In the genomic region with DNA sequence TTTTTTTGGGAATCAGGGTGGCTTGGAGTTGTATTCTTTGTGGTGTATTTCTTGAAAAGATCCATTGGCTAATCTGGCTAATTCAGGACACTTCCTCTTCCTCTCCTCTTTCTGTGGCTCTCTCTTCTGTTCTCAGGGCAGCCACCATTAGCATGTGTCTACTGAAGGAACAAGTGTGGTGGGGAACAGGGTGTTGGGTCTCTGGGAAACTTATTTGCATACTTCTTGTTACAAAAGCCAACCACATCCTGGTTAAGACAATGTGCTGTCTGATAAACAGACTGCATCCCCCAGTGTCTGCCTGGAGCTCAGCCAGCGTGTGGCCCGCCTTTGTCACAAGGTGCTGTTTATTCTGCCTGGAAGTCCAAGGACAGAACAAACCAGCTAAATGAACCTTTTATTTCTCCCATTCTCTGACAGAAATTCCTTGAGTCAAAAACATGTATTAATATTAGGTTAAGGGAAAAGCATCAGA, we compare ENCODE assay signal across 8 cellular contexts.
DNase-seq lines count a peak whose midpoint lies in the region; ATAC-seq and TF ChIP-seq lines count a peak whose summit lies in the region.

No MANE protein-coding gene starts in this region.

- BruUV-seq in mammary epithelial cell (replicated peaks; lab: Mats Ljungman, UMichigan) = no TSS peak

- peak overlapping the region; percentile 7 for H3K4me3 Mint-ChIP-seq in T-helper 17 cell

- H4K20me1 ChIP-seq in mammary epithelial cell (ENCODE audit: insufficient read depth, low read length) = no peaks in the 10 kb centered on the region

- H3K79me2 ChIP-seq in mammary epithelial cell (ENCODE audit: insufficient read depth, low read length) = no peaks in the 10 kb centered on the region

- WGBS in mammary epithelial cell (ENCODE audit: low coverage, missing lambda C conversion rate) = 5% methylated on average over 2 of the region's 2 CpGs

- peak overlapping the region; percentile 56 for H3K27ac Mint-ChIP-seq in T-helper 17 cell

- no peaks in the 10 kb centered on the region for H3K27me3 ChIP-seq in mammary epithelial cell (ENCODE audit: insufficient read depth, low read length)

- intact Hi-C loops in mammary epithelial cell (cut with micrococcal nuclease) = no loop called here

- H3K9me3 ChIP-seq in T-helper 17 cell (ENCODE audit: control insufficient read depth, low read length, poor library complexity, severe bottlenecking) = no peaks in the 10 kb centered on the region
- no peaks in the 10 kb centered on the region for H3K9me3 ChIP-seq in mammary epithelial cell (replicated peaks; ENCODE audit: insufficient read depth, low read length)

- CTCF ChIA-PET in mammary epithelial cell (lab: Charles Lee; ENCODE audit: low non-redundant PET) = no interaction called here

- in situ Hi-C loops in mammary epithelial cell (cut with MboI; ENCODE audit: low sequenced_read_pairs in 2 of 2) = no loop called here

- H3K36me3 Mint-ChIP-seq in T-helper 17 cell (ENCODE audit: low read depth) = no peaks in the 10 kb centered on the region

- no peak overlapping the region for H3K4me3 ChIP-seq in mammary epithelial cell (replicated peaks in 1 of 3; ENCODE audit: insufficient read depth in 1 of 3, low read depth in 2 of 3, low read length in 3 of 3)

- H2AFZ ChIP-seq in mammary epithelial cell (ENCODE audit: low read depth, low read length) = peak overlapping the region; percentile 85

- dilution Hi-C loops in mammary epithelial cell (cut with HindIII; ENCODE audit: low sequenced_read_pairs) = no loop called here

- no peaks in the 10 kb centered on the region for H3K27me3 Mint-ChIP-seq in T-helper 17 cell

- no peak overlapping the region for H3K27ac ChIP-seq in mammary epithelial cell (ENCODE audit: insufficient read depth, low read depth, low read length)

- peaks cover 20% of the 10 kb centered on the region for H3K4me1 Mint-ChIP-seq in T-helper 17 cell

- ATAC-seq in GM19468 (IDR thresholded peaks at IDR 0.05; ENCODE audit: extremely low read depth, unreplicated experiment) = peak; percentile 100
- ATAC-seq in HG03575 (IDR thresholded peaks at IDR 0.05; ENCODE audit: extremely low read depth, insufficient number of reproducible peaks, low FRiP score, unreplicated experiment) = peak; percentile 100
- peak; percentile 98 for ATAC-seq in T-helper 17 cell

- peaks cover 41% of the 10 kb centered on the region for H3K4me1 ChIP-seq in mammary epithelial cell (ENCODE audit: insufficient read depth, low read length)

- no peaks in the 10 kb centered on the region for H3K36me3 ChIP-seq in mammary epithelial cell (ENCODE audit: insufficient read depth, low read length)

- no peak for TF ChIP-seq CTCF in mammary epithelial cell (conservative IDR thresholded peaks at IDR 0.05 in 1 of 2, IDR thresholded peaks at IDR 0.05 in 1 of 2; ENCODE audit: extremely low read depth in 1 of 2, insufficient read depth in 1 of 2, low read depth in 1 of 2, low read length in 2 of 2)

- DNase-seq in DMS53 treated with DMSO at 0.1 percent for 48 hours (lab: John Stamatoyannopoulos, UW; ENCODE audit: unreplicated experiment) (peak; percentile 15), T-helper 17 cell (peak in 2 of 3 donors; percentile 18 to 20), mammary epithelial cell (no peak), left kidney (ENCODE audit: low read depth, low spot score) (peak; percentile 71), NCI-H1930 (lab: John Stamatoyannopoulos, UW) (no peak)
- DNase-seq in stimulated activated CD8-positive, alpha-beta memory T cell treated with anti-CD3 and anti-CD28 coated beads, Interleukin-2, amount 100 ng/mL, for 1 hour (ENCODE audit: low read depth in 2 of 2) = peak; percentile 20 to 26

- no peak overlapping the region for H3K9ac ChIP-seq in mammary epithelial cell (ENCODE audit: insufficient read depth, low read length)

- H3K4me2 ChIP-seq in mammary epithelial cell (ENCODE audit: insufficient read depth, low read depth, low read length) = peak overlapping the region; percentile 38

Comparison
In these comparisons a context has a peak if more than half of its experiments do, and no peak if none do; other contexts are left out.
1. DNase-seq: peak in DMS53 treated with DMSO at 0.1 percent for 48 hours (single experiment), T-helper 17 cell (2 of 3), left kidney (single experiment) and stimulated activated CD8-positive, alpha-beta memory T cell treated with anti-CD3 and anti-CD28 coated beads, Interleukin-2, amount 100 ng/mL, for 1 hour (2 of 2); none in mammary epithelial cell (single experiment) and NCI-H1930 (0 of 2).
2. Peak in every context shown above with its lines, with median percentiles within 50 percentile points of each other: ATAC-seq.